In genomic region chr6:150177260-150178246, GRCh38 we compare ENCODE assay signal across 16 cellular contexts. TPM values are rescaled to one million over a fixed set of nuclear protein-coding genes. Genes with fewer than 3 reads are reported as not detected.
DNase-seq lines count a peak whose midpoint lies in the region; ATAC-seq, FAIRE-seq and TF ChIP-seq lines count a peak whose summit lies in the region.
"Had no signal": no experiment of that assay in that cellular context is flagged by ENCODE, and none has a peak within 500 bp of the region (broad histone marks: within the 10 kb centered on the region; RNA-seq: fewer than 3 reads in every experiment).

No MANE protein-coding gene starts in this region.

- no peaks in the 10 kb centered on the region for H3K36me3 Mint-ChIP-seq in T-cell
- H3K36me3 Mint-ChIP-seq: activated naive CD8-positive, alpha-beta T cell treated with anti-CD3 and anti-CD28 coated beads, Interleukin-2, amount 10 ng/mL, durations not matched to agents 7 days and 5 days; CD4-positive, alpha-beta memory T cell; naive thymus-derived CD4-positive, alpha-beta T cell had no signal

- CTCF ChIA-PET in T-cell (lab: Charles Lee), result no interaction called here

- no peak overlapping the region for H3K4me3 ChIP-seq in pancreas

- H3K4me1 ChIP-seq in pancreas, result no peaks in the 10 kb centered on the region

- peaks cover 0 to 4% of the 10 kb centered on the region in 2 donors for H3K27me3 Mint-ChIP-seq in T-cell
- H3K27me3 Mint-ChIP-seq: effector memory CD8-positive, alpha-beta T cell had no signal

- H3K36me3 ChIP-seq in pancreas, result no peaks in the 10 kb centered on the region

- H3K27ac ChIP-seq in pancreas, result peak overlapping the region in 1 of 4 donors; percentile 8

- no peak overlapping the region for H3K4me3 Mint-ChIP-seq in T-cell
- H3K4me3 Mint-ChIP-seq: activated naive CD8-positive, alpha-beta T cell treated with anti-CD3 and anti-CD28 coated beads, Interleukin-2, amount 10 ng/mL, durations not matched to agents 7 days and 5 days; CD4-positive, alpha-beta memory T cell; effector memory CD8-positive, alpha-beta T cell; naive thymus-derived CD4-positive, alpha-beta T cell had no signal

- FAIRE-seq in RCC 7860 (lab: Jason Lieb, UNC) (peak; percentile 18), pancreas (lab: Jason Lieb, UNC) (no peak)
- FAIRE-seq: H1, TTC549 had no signal

- DNase-seq in DMS 273 (lab: John Stamatoyannopoulos, UW; ENCODE audit: unreplicated experiment) (peak; percentile 71), RCC 7860 (ENCODE audit: low spot score) (peak; percentile 91), left cardiac atrium (peak; percentile 43), pancreas (peak in 1 of 6 donors; percentile 21), ecto neural progenitor cell (ENCODE audit: low spot score) (no peak), T-cell (no peak), NCI-H2107 treated with DMSO at 0.1 percent for 48 hours (lab: John Stamatoyannopoulos, UW; ENCODE audit: unreplicated experiment) (no peak)
- DNase-seq: activated naive CD8-positive, alpha-beta T cell treated with anti-CD3 and anti-CD28 coated beads, Interleukin-2, amount 10 ng/mL, durations not matched to agents 7 days and 5 days; CD4-positive, alpha-beta memory T cell; effector memory CD8-positive, alpha-beta T cell; naive thymus-derived CD4-positive, alpha-beta T cell; NCI-H2081; stimulated activated CD8-positive, alpha-beta memory T cell treated with anti-CD3 and anti-CD28 coated beads, Interleukin-4, amount 100 ng/mL, for 48 hours had no signal

- no peaks in the 10 kb centered on the region for H3K27me3 ChIP-seq in pancreas

- H3K9me3 Mint-ChIP-seq in T-cell, result no peaks in the 10 kb centered on the region
- H3K9me3 Mint-ChIP-seq: activated naive CD8-positive, alpha-beta T cell treated with anti-CD3 and anti-CD28 coated beads, Interleukin-2, amount 10 ng/mL, durations not matched to agents 7 days and 5 days; CD4-positive, alpha-beta memory T cell; effector memory CD8-positive, alpha-beta T cell; naive thymus-derived CD4-positive, alpha-beta T cell had no signal

- WGBS in pancreas, 2 donors, result 65 to 74% methylated on average over 20 of the region's 20 CpGs

- H3K27ac Mint-ChIP-seq in T-cell, result no peak overlapping the region
- H3K27ac Mint-ChIP-seq: activated naive CD8-positive, alpha-beta T cell treated with anti-CD3 and anti-CD28 coated beads, Interleukin-2, amount 10 ng/mL, durations not matched to agents 7 days and 5 days; CD4-positive, alpha-beta memory T cell had no signal

- TF ChIP-seq CTCF in pancreas (IDR thresholded peaks at IDR 0.05), result no peak

- ATAC-seq in left cardiac atrium (peak; percentile 76 to 77), pancreas (peak; percentile 58 to 88 (median 78)), T-cell (replicated peaks in 1 of 4) (no peak), GM21526 (IDR thresholded peaks at IDR 0.05; ENCODE audit: low FRiP score, unreplicated experiment) (no peak)
- ATAC-seq: effector memory CD8-positive, alpha-beta T cell; naive thymus-derived CD4-positive, alpha-beta T cell had no signal

- intact Hi-C loops in left cardiac atrium (cut with DNase I), result loop anchor here in 1 of 2 donors (2.0 kb wide), 1 partner anchor 35 kb away; the partner anchor contains the start of gene PPP1R14C
- intact Hi-C loops in pancreas (cut with DNase I), result no loop called here

- no peaks in the 10 kb centered on the region for H3K9me3 ChIP-seq in pancreas

- H3K4me1 Mint-ChIP-seq in T-cell, result no peaks in the 10 kb centered on the region
- H3K4me1 Mint-ChIP-seq: CD4-positive, alpha-beta memory T cell had no signal

- POLR2A ChIA-PET in T-cell (lab: Charles Lee), result no interaction called here

RNA-seq across cellular contexts. Expression of gene PPP1R14C, which starts 34.7 kb away (rescaled TPM):
- total RNA-seq in left cardiac atrium (100 to 1,000 TPM in 1 of 2 donors, 10 to 100 TPM in 1; 94.9 to 114 TPM), pancreas (under 1 TPM; 0.09 to 0.90 (median 0.54) TPM), T-cell (not detected)
- 1 to 10 TPM; 1.4 to 7.3 TPM for polyA plus RNA-seq in pancreas
- total RNA-seq: activated naive CD8-positive, alpha-beta T cell treated with anti-CD3 and anti-CD28 coated beads, Interleukin-2, amount 10 ng/mL, durations not matched to agents 7 days and 5 days; CD4-positive, alpha-beta memory T cell; naive thymus-derived CD4-positive, alpha-beta T cell had no signal
- polyA plus RNA-seq: CD4-positive, alpha-beta memory T cell; naive thymus-derived CD4-positive, alpha-beta T cell had no signal

Comparison
In these comparisons a context has a peak if more than half of its experiments do, and no peak if none do; other contexts are left out.
1. DNase-seq: peak in DMS 273 (single experiment), RCC 7860 (single experiment) and left cardiac atrium (single experiment); none in ecto neural progenitor cell (single experiment), T-cell (0 of 34) and NCI-H2107 treated with DMSO at 0.1 percent for 48 hours (single experiment).
2. ATAC-seq: peak in left cardiac atrium (2 of 2) and pancreas (4 of 4); none in T-cell (0 of 4) and GM21526 (single experiment).
3. RNA of gene PPP1R14C, which starts 34.7 kb away (total RNA-seq): 94.9 to 114 TPM in left cardiac atrium; 0.09 to 0.90 TPM in pancreas and not detected in T-cell; every median in the first group is over 10 times any median in the second.